ENCODE assay signal across 15 cellular contexts in genomic region chr22:23237841-23238240, GRCh38. TPM values are rescaled to one million over a fixed set of nuclear protein-coding genes. Genes with fewer than 3 reads are reported as not detected.
DNase-seq lines count a peak whose midpoint lies in the region; ATAC-seq and TF ChIP-seq lines count a peak whose summit lies in the region.
"Had no signal": no experiment of that assay in that cellular context is flagged by ENCODE, and none has a peak within 500 bp of the region (broad histone marks: within the 10 kb centered on the region; RNA-seq: fewer than 3 reads in every experiment).

No MANE protein-coding gene starts in this region.

- WGBS in esophagus muscularis mucosa: 94% methylated on average over 10 of the region's 10 CpGs

- H3K27me3 ChIP-seq in thoracic aorta (replicated peaks; ENCODE audit: insufficient read depth): no peaks in the 10 kb centered on the region
- no peaks in the 10 kb centered on the region for H3K27me3 ChIP-seq in H7 (ENCODE audit: control insufficient read depth, insufficient read depth, low read length)
- no peaks in the 10 kb centered on the region for H3K27me3 ChIP-seq in esophagus muscularis mucosa
- H3K27me3 ChIP-seq: breast epithelium had no signal

- H3K9me3 Mint-ChIP-seq in activated T-helper 1 cell treated with anti-CD3 and anti-CD28 coated beads, Interleukin-12 subunit alpha, Interleukin-12 subunit beta, Interleukin-2, Interleukin-4 antibody, amounts not matched to agents 30 ng/mL and 10 ng/mL and 1 ng/mL, durations not matched to agents 14 hours and 24 hours and 36 hours: peaks cover 3% of the 10 kb centered on the region
- H3K9me3 Mint-ChIP-seq in natural killer cell: no peaks in the 10 kb centered on the region

- DNase-seq in activated effector memory CD4-positive, alpha-beta T cell treated with anti-CD3 and anti-CD28 coated beads, Interleukin-2, amount 50 U/mL, for 16 hours: peak; percentile 74
- DNase-seq in activated effector memory CD4-positive, alpha-beta T cell treated with Interleukin-2 at 50 U/mL for 16 hours: no peak
- DNase-seq in activated T-helper 1 cell treated with anti-CD3 and anti-CD28 coated beads, Interleukin-12 subunit alpha, Interleukin-12 subunit beta, Interleukin-2, Interleukin-4 antibody, amounts not matched to agents 30 ng/mL and 10 ng/mL and 1 ng/mL, durations not matched to agents 14 hours and 24 hours and 36 hours (ENCODE audit: low spot score): no peak
- no peak for DNase-seq in natural killer cell
- DNase-seq in thoracic aorta (ENCODE audit: low spot score): no peak
- no peak for DNase-seq in germinal center (ENCODE audit: low spot score)
- no peak for DNase-seq in H7
- no peak for DNase-seq in esophagus muscularis mucosa (ENCODE audit: extremely low spot score)
- DNase-seq: GF-D8, HCEC 1CT, NCI-H226, SIG-M5 had no signal

- peaks cover 5% of the 10 kb centered on the region for H3K36me3 Mint-ChIP-seq in activated T-helper 1 cell treated with anti-CD3 and anti-CD28 coated beads, Interleukin-12 subunit alpha, Interleukin-12 subunit beta, Interleukin-2, Interleukin-4 antibody, amounts not matched to agents 30 ng/mL and 10 ng/mL and 1 ng/mL, durations not matched to agents 14 hours and 24 hours and 36 hours (ENCODE audit: low read depth)
- H3K36me3 Mint-ChIP-seq in natural killer cell: no peaks in the 10 kb centered on the region

- no peaks in the 10 kb centered on the region for H3K27me3 Mint-ChIP-seq in activated T-helper 1 cell treated with anti-CD3 and anti-CD28 coated beads, Interleukin-12 subunit alpha, Interleukin-12 subunit beta, Interleukin-2, Interleukin-4 antibody, amounts not matched to agents 30 ng/mL and 10 ng/mL and 1 ng/mL, durations not matched to agents 14 hours and 24 hours and 36 hours (ENCODE audit: insufficient read depth)
- H3K27me3 Mint-ChIP-seq in natural killer cell (ENCODE audit: low read depth in 2 of 2): no peaks in the 10 kb centered on the region
- H3K27me3 Mint-ChIP-seq: IgD-negative memory B cell had no signal

- H3K4me1 ChIP-seq in thoracic aorta (ENCODE audit: control insufficient read depth in 1 of 2, low read depth in 2 of 2): peaks cover 25 to 77% of the 10 kb centered on the region in 2 donors
- peaks cover 27 to 65% (median 55%) of the 10 kb centered on the region in 4 donors for H3K4me1 ChIP-seq in esophagus muscularis mucosa

- H3K36me3 ChIP-seq in thoracic aorta: no peaks in the 10 kb centered on the region
- H3K36me3 ChIP-seq in H7 (replicated peaks; ENCODE audit: control insufficient read depth, insufficient read depth, low read length): no peaks in the 10 kb centered on the region
- no peaks in the 10 kb centered on the region for H3K36me3 ChIP-seq in esophagus muscularis mucosa
- H3K36me3 ChIP-seq: breast epithelium had no signal

- H3K4me3 ChIP-seq in thoracic aorta: no peak overlapping the region
- no peak overlapping the region for H3K4me3 ChIP-seq in H7 (ENCODE audit: insufficient read depth, low read depth, low read length)
- H3K4me3 ChIP-seq in esophagus muscularis mucosa: no peak overlapping the region
- H3K4me3 ChIP-seq: breast epithelium had no signal

- H3K27ac Mint-ChIP-seq in activated T-helper 1 cell treated with anti-CD3 and anti-CD28 coated beads, Interleukin-12 subunit alpha, Interleukin-12 subunit beta, Interleukin-2, Interleukin-4 antibody, amounts not matched to agents 30 ng/mL and 10 ng/mL and 1 ng/mL, durations not matched to agents 14 hours and 24 hours and 36 hours: peak overlapping the region; percentile 47
- H3K27ac Mint-ChIP-seq in natural killer cell: peak overlapping the region; percentile 63 to 76

- peak overlapping the region; percentile 74 to 75 for H3K27ac ChIP-seq in thoracic aorta
- H3K27ac ChIP-seq in esophagus muscularis mucosa (replicated peaks in 1 of 4): peak overlapping the region in 1 of 4 donors; percentile 6

- TF ChIP-seq CTCF in natural killer cell (IDR thresholded peaks at IDR 0.05): no peak
- no peak for TF ChIP-seq CTCF in thoracic aorta (IDR thresholded peaks at IDR 0.05)
- TF ChIP-seq CTCF in esophagus muscularis mucosa (IDR thresholded peaks at IDR 0.05): no peak

- TF ChIP-seq EP300 in esophagus muscularis mucosa (IDR thresholded peaks at IDR 0.05): no peak

- intact Hi-C loops in activated T-helper 1 cell treated with anti-CD3 and anti-CD28 coated beads, Interleukin-12 subunit alpha, Interleukin-12 subunit beta, Interleukin-2, Interleukin-4 antibody, amounts not matched to agents 30 ng/mL and 10 ng/mL and 1 ng/mL, durations not matched to agents 14 hours and 24 hours and 36 hours (cut with micrococcal nuclease): no loop called here
- intact Hi-C loops in natural killer cell (cut with micrococcal nuclease) (no loop called here), esophagus muscularis mucosa (cut with DNase I) (no loop called here)

- TF ChIP-seq POLR2A in esophagus muscularis mucosa (IDR thresholded peaks at IDR 0.05; ENCODE audit: low read depth): no peak

- no peaks in the 10 kb centered on the region for H3K9me3 ChIP-seq in thoracic aorta
- no peaks in the 10 kb centered on the region for H3K9me3 ChIP-seq in esophagus muscularis mucosa
- H3K9me3 ChIP-seq: breast epithelium had no signal

- peaks cover 63% of the 10 kb centered on the region for H3K4me1 Mint-ChIP-seq in activated T-helper 1 cell treated with anti-CD3 and anti-CD28 coated beads, Interleukin-12 subunit alpha, Interleukin-12 subunit beta, Interleukin-2, Interleukin-4 antibody, amounts not matched to agents 30 ng/mL and 10 ng/mL and 1 ng/mL, durations not matched to agents 14 hours and 24 hours and 36 hours (ENCODE audit: low read depth)
- peaks cover 88 to 90% of the 10 kb centered on the region in 2 donors for H3K4me1 Mint-ChIP-seq in natural killer cell

- H3K4me3 Mint-ChIP-seq in activated T-helper 1 cell treated with anti-CD3 and anti-CD28 coated beads, Interleukin-12 subunit alpha, Interleukin-12 subunit beta, Interleukin-2, Interleukin-4 antibody, amounts not matched to agents 30 ng/mL and 10 ng/mL and 1 ng/mL, durations not matched to agents 14 hours and 24 hours and 36 hours: no peak overlapping the region
- peak overlapping the region; percentile 70 for H3K4me3 Mint-ChIP-seq in natural killer cell

- ATAC-seq in natural killer cell: no peak
- no peak for ATAC-seq in thoracic aorta (ENCODE audit: insufficient number of reproducible peaks, low FRiP score, low read depth)
- ATAC-seq: esophagus mucosa had no signal

RNA-seq across cellular contexts. Expression of gene BCR, which starts 57.5 kb away (rescaled TPM):
- 56.8 and 62.0 TPM in 2 replicates for total RNA-seq in activated T-helper 1 cell treated with anti-CD3 and anti-CD28 coated beads, Interleukin-12 subunit alpha, Interleukin-12 subunit beta, Interleukin-2, Interleukin-4 antibody, amounts not matched to agents 30 ng/mL and 10 ng/mL and 1 ng/mL, durations not matched to agents 14 hours and 24 hours and 36 hours
- total RNA-seq in natural killer cell (100 to 1,000 TPM; 166 to 186 (median 167) TPM), thoracic aorta (100 to 1,000 TPM in 1 of 2 donors, 10 to 100 TPM in 1; 73.2 to 232 TPM), esophagus muscularis mucosa (10 to 100 TPM; 35.7 to 58.5 (median 48.0) TPM)
- total RNA-seq in H7 (2014; rRNA removed; shearing (Covaris generic)): 84.7 and 89.1 TPM in 2 replicates
